In the genomic region with DNA sequence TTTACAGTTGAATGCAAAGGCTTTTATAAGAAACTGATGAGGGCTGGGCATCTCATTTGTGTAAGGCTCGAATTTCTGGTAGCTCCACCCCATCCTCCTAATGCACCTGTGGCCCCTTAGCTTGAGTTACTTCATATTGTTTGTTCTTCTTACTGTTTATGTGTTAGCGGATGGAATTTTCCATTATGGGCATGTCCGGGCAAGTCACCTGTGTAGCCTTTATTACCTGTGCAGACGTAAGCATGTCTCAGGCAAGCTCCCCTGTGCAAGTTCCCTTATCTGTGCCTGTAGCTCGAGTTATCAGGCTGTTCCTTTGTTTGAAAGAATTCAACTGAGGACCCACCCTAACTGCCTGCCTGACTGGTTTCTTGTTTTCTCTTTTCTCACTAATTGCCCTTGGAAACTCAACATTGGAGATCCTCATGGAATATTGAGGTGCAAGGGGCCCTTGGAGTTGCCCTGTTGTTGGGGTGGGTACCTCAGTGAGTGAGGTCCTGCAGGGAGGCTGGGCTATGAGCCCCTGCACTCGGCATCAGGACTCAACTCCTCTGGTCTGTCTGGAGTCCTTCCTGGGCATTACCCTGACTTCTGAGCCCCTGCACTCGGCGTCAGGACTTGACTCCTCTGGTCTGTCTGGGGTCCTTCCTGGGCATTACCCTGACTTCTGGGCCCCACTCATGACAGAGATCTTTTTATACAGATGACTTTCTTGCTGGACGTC, we compare ENCODE assay signal across 2 cellular contexts.
TF ChIP-seq lines count a peak whose summit lies in the region.

No MANE protein-coding gene starts in this region.

TF ChIP-seq in HepG2, 621 proteins besides CTCF, POLR2A, EP300 and RAD21:
- no peak for TF ChIP-seq PHB2 (IDR thresholded peaks at IDR 0.05; ENCODE audit: partially characterized antibody)
- no peak for TF ChIP-seq ELF3 (CRISPR knock-in tag; IDR thresholded peaks at IDR 0.05)
- TF ChIP-seq ZFP36 (IDR thresholded peaks at IDR 0.05; ENCODE audit: borderline replicate concordance, low read depth, low read length, partially characterized antibody): peak; percentile 90
- no peak for TF ChIP-seq KDM4B (CRISPR knock-in tag; IDR thresholded peaks at IDR 0.05)
- no peak for TF ChIP-seq CENPX (CRISPR knock-in tag; IDR thresholded peaks at IDR 0.05)
- no peak for TF ChIP-seq KLF12 (CRISPR knock-in tag; IDR thresholded peaks at IDR 0.05; ENCODE audit: borderline replicate concordance)
- TF ChIP-seq RBM39 (IDR thresholded peaks at IDR 0.05; ENCODE audit: low read depth, low read length, poor library complexity, severe bottlenecking): no peak
- TF ChIP-seq, protein P1, sequence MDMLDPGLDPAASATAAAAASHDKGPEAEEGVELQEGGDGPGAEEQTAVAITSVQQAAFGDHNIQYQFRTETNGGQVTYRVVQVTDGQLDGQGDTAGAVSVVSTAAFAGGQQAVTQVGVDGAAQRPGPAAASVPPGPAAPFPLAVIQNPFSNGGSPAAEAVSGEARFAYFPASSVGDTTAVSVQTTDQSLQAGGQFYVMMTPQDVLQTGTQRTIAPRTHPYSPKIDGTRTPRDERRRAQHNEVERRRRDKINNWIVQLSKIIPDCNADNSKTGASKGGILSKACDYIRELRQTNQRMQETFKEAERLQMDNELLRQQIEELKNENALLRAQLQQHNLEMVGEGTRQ (IDR thresholded peaks at IDR 0.05; ENCODE audit: low read depth, low read length): no peak
- TF ChIP-seq, protein P1 (CRISPR knock-in tag; IDR thresholded peaks at IDR 0.05; ENCODE audit: borderline replicate concordance): no peak
- TF ChIP-seq, protein P2, sequence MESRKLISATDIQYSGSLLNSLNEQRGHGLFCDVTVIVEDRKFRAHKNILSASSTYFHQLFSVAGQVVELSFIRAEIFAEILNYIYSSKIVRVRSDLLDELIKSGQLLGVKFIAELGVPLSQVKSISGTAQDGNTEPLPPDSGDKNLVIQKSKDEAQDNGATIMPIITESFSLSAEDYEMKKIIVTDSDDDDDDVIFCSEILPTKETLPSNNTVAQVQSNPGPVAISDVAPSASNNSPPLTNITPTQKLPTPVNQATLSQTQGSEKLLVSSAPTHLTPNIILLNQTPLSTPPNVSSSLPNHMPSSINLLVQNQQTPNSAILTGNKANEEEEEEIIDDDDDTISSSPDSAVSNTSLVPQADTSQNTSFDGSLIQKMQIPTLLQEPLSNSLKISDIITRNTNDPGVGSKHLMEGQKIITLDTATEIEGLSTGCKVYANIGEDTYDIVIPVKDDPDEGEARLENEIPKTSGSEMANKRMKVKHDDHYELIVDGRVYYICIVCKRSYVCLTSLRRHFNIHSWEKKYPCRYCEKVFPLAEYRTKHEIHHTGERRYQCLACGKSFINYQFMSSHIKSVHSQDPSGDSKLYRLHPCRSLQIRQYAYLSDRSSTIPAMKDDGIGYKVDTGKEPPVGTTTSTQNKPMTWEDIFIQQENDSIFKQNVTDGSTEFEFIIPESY (CRISPR knock-in tag; IDR thresholded peaks at IDR 0.05): peak; percentile 43; the same call in 1 of the 2 replicates
- TF ChIP-seq TP53 (CRISPR knock-in tag; conservative IDR thresholded peaks at IDR 0.05): peak; percentile 98
- TF ChIP-seq ZNF780A (CRISPR knock-in tag; IDR thresholded peaks at IDR 0.05): peak; percentile 99

TF ChIP-seq in H1, 55 proteins besides CTCF, POLR2A, EP300 and RAD21:
- TF ChIP-seq KDM1A (IDR thresholded peaks at IDR 0.05; ENCODE audit: borderline replicate concordance, low read length) (peak; percentile 24; the same call in 1 of the 2 replicates), ATF3 (IDR thresholded peaks at IDR 0.05; ENCODE audit: insufficient read depth, low read depth, low read length) (no peak)
